ENCODE assay signal across 16 cellular contexts in the genomic region with DNA sequence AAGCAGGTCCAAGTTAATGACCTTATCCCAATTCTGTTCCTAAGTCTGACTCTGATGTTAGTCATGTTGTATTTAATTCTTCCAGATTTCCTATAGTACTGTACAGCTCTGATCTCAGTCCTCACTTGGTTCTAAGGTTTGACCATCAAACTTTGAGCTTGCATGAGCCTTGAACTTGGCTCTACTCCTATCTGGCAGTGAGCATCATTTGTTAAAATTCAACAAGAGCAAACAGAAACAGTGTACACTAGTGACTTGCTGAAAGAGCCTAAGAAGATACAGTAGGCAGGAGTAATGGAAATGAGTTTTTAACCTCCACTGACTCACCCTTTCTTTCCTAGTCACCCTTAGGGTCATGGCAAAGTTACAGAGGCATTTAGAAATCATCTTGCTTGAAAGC.
A peak's percentile ranks its signal among the peaks of the same experiment; 100 is the strongest.
DNase-seq lines count a peak whose midpoint lies in the region; FAIRE-seq and TF ChIP-seq lines count a peak whose summit lies in the region.
"Had no signal": no experiment of that assay in that cellular context is flagged by ENCODE, and none has a peak within 500 bp of the region (broad histone marks: within the 10 kb centered on the region; RNA-seq: fewer than 3 reads in every experiment).

No MANE protein-coding gene starts in this region.

- H3K27ac ChIP-seq in endothelial cell of umbilical vein (ENCODE audit: insufficient read depth, low read depth, low read length): no peak overlapping the region
- H3K27ac ChIP-seq in mesenchymal stem cell (ENCODE audit: low read length, poor library complexity, severe bottlenecking): no peak overlapping the region
- H3K27ac ChIP-seq: HL-60, ovary, suprapubic skin had no signal

- intact Hi-C loops in endothelial cell of umbilical vein (cut with micrococcal nuclease): no loop called here

- TF ChIP-seq POLR2A in endothelial cell of umbilical vein (IDR thresholded peaks at IDR 0.05; ENCODE audit: low read depth, low read length): no peak

- no peak for TF ChIP-seq CTCF in endothelial cell of umbilical vein (IDR thresholded peaks at IDR 0.05; ENCODE audit: extremely low read depth in 1 of 2, insufficient read depth in 1 of 2, low read depth in 1 of 2, low read length in 2 of 2)

- H3K36me3 ChIP-seq in endothelial cell of umbilical vein (ENCODE audit: control insufficient read depth in 2 of 2, extremely low read depth in 1 of 2, insufficient read depth in 2 of 2, low read length in 2 of 2): no peaks in the 10 kb centered on the region
- H3K36me3 ChIP-seq in mesenchymal stem cell (ENCODE audit: control insufficient read depth in 1 of 2, insufficient read depth in 2 of 2, low read depth in 1 of 2, low read length in 2 of 2): peaks cover 0 to 3% of the 10 kb centered on the region in 2 experiments
- H3K36me3 ChIP-seq: ovary, suprapubic skin had no signal

- no peaks in the 10 kb centered on the region for H4K20me1 ChIP-seq in endothelial cell of umbilical vein (replicated peaks; ENCODE audit: control insufficient read depth, extremely low read depth, insufficient read depth, low read length)

- no peaks in the 10 kb centered on the region for H3K27me3 ChIP-seq in endothelial cell of umbilical vein (ENCODE audit: control insufficient read depth in 2 of 2, insufficient read depth in 2 of 2, low read length in 2 of 2)
- H3K27me3 ChIP-seq in mesenchymal stem cell (ENCODE audit: control insufficient read depth in 1 of 2, insufficient read depth in 1 of 2, low read length in 2 of 2): no peaks in the 10 kb centered on the region
- H3K27me3 ChIP-seq: ovary, suprapubic skin had no signal

- H3K4me3 ChIP-seq in endothelial cell of umbilical vein (replicated peaks in 1 of 3; ENCODE audit: insufficient read depth in 1 of 3, low read depth in 1 of 3, low read length in 3 of 3): no peak overlapping the region
- H3K4me3 ChIP-seq in mesenchymal stem cell (ENCODE audit: insufficient read depth in 1 of 2, low read depth in 1 of 2, low read length in 2 of 2): no peak overlapping the region
- H3K4me3 ChIP-seq: ovary, suprapubic skin had no signal

- H3K9me3 ChIP-seq in endothelial cell of umbilical vein (replicated peaks; ENCODE audit: control insufficient read depth, insufficient read depth, low read length): no peaks in the 10 kb centered on the region
- no peaks in the 10 kb centered on the region for H3K9me3 ChIP-seq in mesenchymal stem cell (ENCODE audit: control insufficient read depth, low read length)
- H3K9me3 ChIP-seq: ovary, suprapubic skin had no signal

- no peak overlapping the region for H2BK120ac ChIP-seq in mesenchymal stem cell (ENCODE audit: low read depth, low read length)

- no TSS peak for BruUV-seq in endothelial cell of umbilical vein (replicated peaks; lab: Mats Ljungman, UMichigan)

- CTCF ChIA-PET in endothelial cell of umbilical vein (lab: Charles Lee): interaction anchor here (1.5 kb wide), 1 partner anchor 980 kb away, joined by 4 read pairs; no protein-coding TSS in a partner anchor

- no peak overlapping the region for H3K14ac ChIP-seq in mesenchymal stem cell (ENCODE audit: low read length in 2 of 2)

- no peak overlapping the region for H4K8ac ChIP-seq in mesenchymal stem cell (ENCODE audit: low read length)

- POLR2A ChIA-PET in endothelial cell of umbilical vein (lab: Charles Lee): no interaction called here

- H3K9ac ChIP-seq in endothelial cell of umbilical vein (replicated peaks; ENCODE audit: extremely low read depth, insufficient read depth, low read length) (no peak overlapping the region), mesenchymal stem cell (ENCODE audit: low read length) (peak overlapping the region; percentile 18)

- H2AFZ ChIP-seq in endothelial cell of umbilical vein (ENCODE audit: low read depth, low read length) (no peak overlapping the region), mesenchymal stem cell (ENCODE audit: low read depth, low read length) (no peak overlapping the region)

- H4K91ac ChIP-seq in mesenchymal stem cell (ENCODE audit: low read length): no peak overlapping the region

- H3K4me1 ChIP-seq in endothelial cell of umbilical vein (ENCODE audit: control insufficient read depth, extremely low read depth, insufficient read depth, low read length): no peaks in the 10 kb centered on the region
- no peaks in the 10 kb centered on the region for H3K4me1 ChIP-seq in mesenchymal stem cell (ENCODE audit: control insufficient read depth, insufficient read depth, low read depth, low read length)
- H3K4me1 ChIP-seq: suprapubic skin had no signal

- H2BK12ac ChIP-seq in mesenchymal stem cell (ENCODE audit: low read length in 2 of 2): no peak overlapping the region

- no peak overlapping the region for H2AK5ac ChIP-seq in mesenchymal stem cell (ENCODE audit: low read length, severe bottlenecking)

- no peak overlapping the region for H3K18ac ChIP-seq in mesenchymal stem cell (ENCODE audit: low read depth in 1 of 2, low read length in 2 of 2)

- H3K23ac ChIP-seq in mesenchymal stem cell (ENCODE audit: low read length in 2 of 2): no peak overlapping the region

- no peak overlapping the region for H2BK15ac ChIP-seq in mesenchymal stem cell (ENCODE audit: low read depth, poor library complexity, severe bottlenecking)

- no peaks in the 10 kb centered on the region for H3K79me2 ChIP-seq in endothelial cell of umbilical vein (ENCODE audit: control insufficient read depth, insufficient read depth, low read length)

- DNase-seq in NOMO-1 treated with DMSO at 0.1 percent for 48 hours (lab: John Stamatoyannopoulos, UW; ENCODE audit: unreplicated experiment) (peak; percentile 22), NOMO-1 (lab: John Stamatoyannopoulos, UW; ENCODE audit: unreplicated experiment in 2 of 2) (no peak), M059J (ENCODE audit: low read depth) (peak; percentile 64), endothelial cell of umbilical vein (ENCODE audit: low read depth, low spot score) (peak; percentile 24), mesenchymal stem cell (peak; percentile 43), NCI-H510A (lab: John Stamatoyannopoulos, UW) (no peak), amygdala (lab: John Stamatoyannopoulos, UW) (no peak), T1000 (lab: John Stamatoyannopoulos, UW) (no peak)
- DNase-seq: 8988T; activated CD4-positive, CD25-positive, alpha-beta regulatory T cell; aorta; NCI-H2171 treated with DMSO at 0.1 percent for 48 hours; ovary had no signal

- no peak overlapping the region for H2BK5ac ChIP-seq in mesenchymal stem cell (ENCODE audit: low read depth, low read length, poor library complexity, severe bottlenecking)

- H3K9me1 ChIP-seq in endothelial cell of umbilical vein (replicated peaks; ENCODE audit: control insufficient read depth, extremely low read depth, insufficient read depth, low read length): no peaks in the 10 kb centered on the region

- peaks cover 30% of the 10 kb centered on the region for H3K79me1 ChIP-seq in mesenchymal stem cell (replicated peaks; ENCODE audit: low read length, poor library complexity, severe bottlenecking)

- H3K4me2 ChIP-seq in endothelial cell of umbilical vein (ENCODE audit: insufficient read depth, low read length): no peak overlapping the region
- H3K4me2 ChIP-seq in mesenchymal stem cell (ENCODE audit: low read length, poor library complexity, severe bottlenecking): no peak overlapping the region

- FAIRE-seq in endothelial cell of umbilical vein (lab: Jason Lieb, UNC): no peak
- FAIRE-seq: keratinocyte had no signal

- dilution Hi-C loops in endothelial cell of umbilical vein (cut with MboI; ENCODE audit: extremely low pct_ligation_motif_present, low sequenced_read_pairs): no loop called here

- no peak overlapping the region for H3K4ac ChIP-seq in mesenchymal stem cell (ENCODE audit: low read depth in 1 of 2, low read length in 2 of 2)

TF ChIP-seq in endothelial cell of umbilical vein, 7 proteins besides CTCF, POLR2A, EP300 and RAD21:
- TF ChIP-seq JUN (IDR thresholded peaks at IDR 0.05; ENCODE audit: borderline replicate concordance, insufficient read depth, insufficient read length, low read depth): no peak
- TF ChIP-seq FOS (IDR thresholded peaks at IDR 0.05; ENCODE audit: borderline replicate concordance, insufficient read depth, low read length): peak; percentile 37

Comparison
In these comparisons a context has a peak if more than half of its experiments do, and no peak if none do; other contexts are left out.
1. DNase-seq: peak in NOMO-1 treated with DMSO at 0.1 percent for 48 hours (single experiment), M059J (single experiment), endothelial cell of umbilical vein (single experiment) and mesenchymal stem cell (single experiment); none in NOMO-1 (0 of 2), NCI-H510A (single experiment), amygdala (0 of 56) and T1000 (single experiment).